Comparison of ENCODE assay signal across 15 cellular contexts in genomic region chr9:107856633-107857032, GRCh38.
"Had no signal": no experiment of that assay in that cellular context is flagged by ENCODE, and none has a peak within 500 bp of the region (broad histone marks: within the 10 kb centered on the region; RNA-seq: fewer than 3 reads in every experiment).

No MANE protein-coding gene starts in this region.

- H3K4me3 ChIP-seq: cardiac muscle cell, gastrocnemius medialis, heart left ventricle, thoracic aorta had no signal

- H3K27me3 ChIP-seq: cardiac muscle cell, gastrocnemius medialis, heart left ventricle had no signal

- H3K36me3 Mint-ChIP-seq: naive B cell had no signal

- H3K9me3 ChIP-seq: gastrocnemius medialis had no signal

- H3K36me3 ChIP-seq: cardiac muscle cell, gastrocnemius medialis, heart left ventricle, thoracic aorta had no signal

- H3K4me1 Mint-ChIP-seq: activated CD4-positive, alpha-beta memory T cell treated with anti-CD3 and anti-CD28 coated beads, Interleukin-2, amount 10 ng/mL, durations not matched to agents 7 days and 5 days had no signal

- ATAC-seq: activated T-cell treated with anti-CD3 and anti-CD28 coated beads, Interleukin-2, amount 50 U/mL, for 4 hours; gastrocnemius medialis; heart left ventricle; left colon had no signal

- H3K9me3 Mint-ChIP-seq: activated CD4-positive, alpha-beta memory T cell treated with anti-CD3 and anti-CD28 coated beads, Interleukin-2, amount 10 ng/mL, durations not matched to agents 7 days and 5 days; activated T-cell treated with anti-CD3 and anti-CD28 coated beads, Interleukin-2, amount 50 U/mL, for 4 hours had no signal

- H3K27ac ChIP-seq: cardiac muscle cell, gastrocnemius medialis, heart left ventricle, parathyroid adenoma, thoracic aorta had no signal

- H3K4me3 Mint-ChIP-seq: activated CD4-positive, alpha-beta memory T cell treated with anti-CD3 and anti-CD28 coated beads, Interleukin-2, amount 10 ng/mL, durations not matched to agents 7 days and 5 days; activated T-cell treated with anti-CD3 and anti-CD28 coated beads, Interleukin-2, amount 50 U/mL, for 4 hours; naive B cell had no signal

- H3K4me1 ChIP-seq: gastrocnemius medialis, heart left ventricle, parathyroid adenoma had no signal

- DNase-seq: activated CD4-positive, alpha-beta memory T cell treated with anti-CD3 and anti-CD28 coated beads, Interleukin-2, amount 10 ng/mL, durations not matched to agents 7 days and 5 days; activated CD4-positive, alpha-beta T cell treated with anti-CD3 and anti-CD28 coated beads for 4 hours; activated effector memory CD4-positive, alpha-beta T cell treated with Interleukin-2 at 50 U/mL for 16 hours; activated naive CD4-positive, alpha-beta T cell treated with anti-CD3 and anti-CD28 coated beads, Interleukin-2, amount 50 U/mL, for 16 hours; activated T-cell treated with anti-CD3 and anti-CD28 coated beads, Interleukin-2, amount 50 U/mL, for 4 hours; erythroblast; gastrocnemius medialis; heart left ventricle; left colon; naive B cell; stimulated activated CD4-positive, alpha-beta T cell treated with anti-CD3 and anti-CD28 coated beads, Interleukin-12 subunit alpha, Interleukin-12 subunit beta, amount 100 ng/mL, for 4 hours; stimulated activated CD4-positive, alpha-beta T cell treated with anti-CD3 and anti-CD28 coated beads, Interleukin-2, amount 100 ng/mL, for 24 hours had no signal

- H3K27ac Mint-ChIP-seq: activated CD4-positive, alpha-beta memory T cell treated with anti-CD3 and anti-CD28 coated beads, Interleukin-2, amount 10 ng/mL, durations not matched to agents 7 days and 5 days; naive B cell had no signal

- H3K27me3 Mint-ChIP-seq: activated CD4-positive, alpha-beta memory T cell treated with anti-CD3 and anti-CD28 coated beads, Interleukin-2, amount 10 ng/mL, durations not matched to agents 7 days and 5 days; naive B cell had no signal
